8 cellular contexts compared by ENCODE assay signal in the genomic region with DNA sequence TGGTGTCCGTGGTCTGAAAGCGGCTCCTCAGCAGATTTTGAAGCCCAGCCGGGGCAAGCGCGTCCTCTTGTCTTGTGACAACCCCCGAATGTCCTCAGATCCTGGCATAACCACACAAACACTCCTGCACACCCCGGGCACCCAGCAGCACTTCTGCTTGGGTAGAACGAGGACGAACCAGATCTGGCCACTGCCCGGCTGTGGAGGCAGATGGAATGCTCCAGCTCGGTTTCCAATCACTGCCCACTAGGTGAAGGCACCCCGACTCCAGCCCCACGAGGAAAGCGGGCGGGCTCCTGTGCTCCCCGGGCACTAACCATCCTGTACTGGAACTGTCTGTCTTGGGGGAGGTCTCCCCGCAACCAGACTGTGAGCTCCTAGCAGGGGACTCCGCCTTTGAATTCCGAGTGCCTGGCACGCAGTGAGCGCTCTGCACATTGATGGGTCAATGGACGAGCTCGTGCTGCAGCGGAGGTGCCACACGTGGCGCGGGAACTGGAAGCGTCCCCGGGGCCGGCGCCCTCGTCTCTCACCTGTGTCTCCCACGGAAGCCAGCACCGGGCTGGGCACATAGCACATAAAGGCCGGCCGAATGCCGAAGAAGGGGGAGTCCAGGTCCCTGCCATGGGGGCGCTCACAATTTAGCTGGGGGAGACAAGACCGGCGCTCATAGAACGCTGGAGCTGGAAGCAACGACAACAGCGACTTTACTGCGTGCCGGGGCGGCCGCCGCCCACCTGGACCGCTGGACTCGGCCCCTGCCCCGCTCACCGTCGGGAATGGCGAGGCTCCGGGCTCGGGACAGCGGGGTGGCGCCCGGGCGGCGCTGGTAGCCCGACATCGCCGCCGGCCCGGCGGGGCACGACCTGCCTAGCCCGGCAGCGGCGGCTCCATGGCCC. TPM values are rescaled to one million over a fixed set of nuclear protein-coding genes. Genes with fewer than 3 reads are reported as not detected.
DNase-seq lines count a peak whose midpoint lies in the region; ATAC-seq and TF ChIP-seq lines count a peak whose summit lies in the region.

No MANE protein-coding gene starts in this region.

- peaks cover 54% of the 10 kb centered on the region for H3K36me3 Mint-ChIP-seq in activated naive CD8-positive, alpha-beta T cell treated with anti-CD3 and anti-CD28 coated beads for 36 hours

- H3K27ac ChIP-seq in OCI-LY7 (ENCODE audit: low read depth, low read length, poor library complexity, severe bottlenecking) (peak overlapping the region; percentile 56), right atrium auricular region (peak overlapping the region; percentile 68 to 70)

- peaks cover 49% of the 10 kb centered on the region for H3K79me2 ChIP-seq in OCI-LY7 (ENCODE audit: insufficient read depth, low read depth, low read length)

- no peaks in the 10 kb centered on the region for H3K9me2 ChIP-seq in OCI-LY7 (ENCODE audit: insufficient read depth, low read length)

- H3K4me3 Mint-ChIP-seq in activated naive CD8-positive, alpha-beta T cell treated with anti-CD3 and anti-CD28 coated beads for 36 hours: peak overlapping the region; percentile 90

- H3K36me3 ChIP-seq in OCI-LY7 (ENCODE audit: insufficient read depth, low read length): peaks cover 71% of the 10 kb centered on the region
- H3K36me3 ChIP-seq in right atrium auricular region: peaks cover 49% of the 10 kb centered on the region

- in situ Hi-C loops in GM13976 (cut with MboI; ENCODE audit: low sequenced_read_pairs, unreplicated experiment): no loop called here

- TSS peak; percentile 52 for BruUV-seq in OCI-LY7 (replicated peaks; lab: Mats Ljungman, UMichigan)

- H3K9me3 Mint-ChIP-seq in activated naive CD8-positive, alpha-beta T cell treated with anti-CD3 and anti-CD28 coated beads for 36 hours: no peaks in the 10 kb centered on the region

- intact Hi-C loops in OCI-LY7 (cut with micrococcal nuclease; ENCODE audit: unreplicated experiment): loop anchor here (2.0 kb wide), 1 partner anchor 73 kb away; a partner anchor contains a TSS

- TF ChIP-seq CTCF in GM13976 (IDR thresholded peaks at IDR 0.05; ENCODE audit: borderline replicate concordance, control extremely low read depth, extremely low read depth, insufficient read depth, missing control alignments) (no peak), OCI-LY7 (conservative IDR thresholded peaks at IDR 0.05; ENCODE audit: low read length) (no peak), right atrium auricular region (IDR thresholded peaks at IDR 0.05) (no peak)

- ATAC-seq in HG02885 (IDR thresholded peaks at IDR 0.05; ENCODE audit: poor library complexity, unreplicated experiment): peak; percentile 29

- POLR2A ChIA-PET in OCI-LY7 (lab: Charles Lee): interaction anchor here (0.5 to 1.4 kb wide), 5 partner anchors 9 to 1139 kb away, joined by 3 to 5 read pairs (median 4); a partner anchor contains a TSS

- peak overlapping the region; percentile 100 for H3K4me2 ChIP-seq in OCI-LY7 (ENCODE audit: low read length)

- no peaks in the 10 kb centered on the region for H3K9me3 ChIP-seq in OCI-LY7 (ENCODE audit: low read length)
- no peaks in the 10 kb centered on the region for H3K9me3 ChIP-seq in right atrium auricular region

- H3K4me3 ChIP-seq in OCI-LY7 (ENCODE audit: low read depth, low read length, poor library complexity, severe bottlenecking) (peak overlapping the region; percentile 92), right atrium auricular region (peak overlapping the region; percentile 74 to 97)

- H2AFZ ChIP-seq in OCI-LY7 (ENCODE audit: low read length): no peak overlapping the region

- peak overlapping the region; percentile 97 for H3K27ac Mint-ChIP-seq in activated naive CD8-positive, alpha-beta T cell treated with anti-CD3 and anti-CD28 coated beads for 36 hours

- H3K4me1 ChIP-seq in OCI-LY7 (ENCODE audit: insufficient read depth, low read length, poor library complexity, severe bottlenecking) (peaks cover 37% of the 10 kb centered on the region), right atrium auricular region (peaks cover 0 to 29% of the 10 kb centered on the region in 2 donors)

- CTCF ChIA-PET in OCI-LY7 (lab: Charles Lee; ENCODE audit: unreplicated experiment): interaction anchor here (0.6 to 0.7 kb wide), 2 partner anchors 44 to 47 kb away, joined by 3 read pairs; a partner anchor contains a TSS

- H4K20me1 ChIP-seq in OCI-LY7 (ENCODE audit: insufficient read depth, low read length): no peaks in the 10 kb centered on the region

- H3K4me1 Mint-ChIP-seq in activated naive CD8-positive, alpha-beta T cell treated with anti-CD3 and anti-CD28 coated beads for 36 hours: peaks cover 51% of the 10 kb centered on the region

- DNase-seq in 8988T (peak; percentile 70), GM13976 (ENCODE audit: low spot score) (peak; percentile 69), OCI-LY7 (ENCODE audit: low spot score) (peak; percentile 61), right atrium auricular region (ENCODE audit: low spot score) (peak; percentile 62), retina (peak; percentile 59), midbrain (lab: John Stamatoyannopoulos, UW) (no peak)
- DNase-seq in activated naive CD8-positive, alpha-beta T cell treated with anti-CD3 and anti-CD28 coated beads for 36 hours: peak; percentile 53

- H3K27me3 Mint-ChIP-seq in activated naive CD8-positive, alpha-beta T cell treated with anti-CD3 and anti-CD28 coated beads for 36 hours: no peaks in the 10 kb centered on the region

- no peaks in the 10 kb centered on the region for H3K27me3 ChIP-seq in right atrium auricular region

RNA-seq across cellular contexts. Expression of a gene that starts 0.6 kb away (rescaled TPM):
- total RNA-seq in OCI-LY7 (2014; rRNA removed; shearing (Covaris generic)): 87.2 and 103 TPM in 2 replicates
- total RNA-seq in OCI-LY7 (2022): 102 and 109 TPM in 2 replicates
- total RNA-seq in activated naive CD8-positive, alpha-beta T cell treated with anti-CD3 and anti-CD28 coated beads for 36 hours: 10 to 100 TPM; 55.4 to 58.2 TPM
- 10 to 100 TPM; 10.3 to 17.6 TPM for total RNA-seq in right atrium auricular region

RNA-seq across cellular contexts. Expression of a gene that starts 0.7 kb away (rescaled TPM):
- 53.3 and 60.4 TPM in 2 replicates for total RNA-seq in OCI-LY7 (2014; rRNA removed; shearing (Covaris generic))
- 76.1 and 76.4 TPM in 2 replicates for total RNA-seq in OCI-LY7 (2022)
- 100 to 1,000 TPM; 124 to 130 TPM for total RNA-seq in activated naive CD8-positive, alpha-beta T cell treated with anti-CD3 and anti-CD28 coated beads for 36 hours
- total RNA-seq in right atrium auricular region: 10 to 100 TPM; 40.8 to 47.4 TPM

RNA-seq across cellular contexts. Expression of a gene that starts 9.8 kb away (rescaled TPM):
- total RNA-seq in OCI-LY7 (2014; rRNA removed; shearing (Covaris generic)): 10.2 and 13.4 TPM in 2 replicates
- total RNA-seq in OCI-LY7 (2022): 15.4 and 16.8 TPM in 2 replicates
- total RNA-seq in activated naive CD8-positive, alpha-beta T cell treated with anti-CD3 and anti-CD28 coated beads for 36 hours: 10 to 100 TPM; 25.2 to 28.0 TPM
- total RNA-seq in right atrium auricular region: 1 to 10 TPM; 2.5 to 4.4 TPM

RNA-seq across cellular contexts. Expression of a gene that starts 29.8 kb away (rescaled TPM):
- total RNA-seq in OCI-LY7 (2014; rRNA removed; shearing (Covaris generic)): 16.7 and 20.2 TPM in 2 replicates
- total RNA-seq in OCI-LY7 (2022) (21.3 and 27.8 TPM in 2 replicates), right atrium auricular region (1 to 10 TPM; 6.4 to 9.1 TPM)
- total RNA-seq in activated naive CD8-positive, alpha-beta T cell treated with anti-CD3 and anti-CD28 coated beads for 36 hours: 10 to 100 TPM; 10.9 to 12.1 TPM

RNA-seq across cellular contexts. Expression of a gene that starts 36.3 kb away (rescaled TPM):
- 0.92 and 1.8 TPM in 2 replicates for total RNA-seq in OCI-LY7 (2014; rRNA removed; shearing (Covaris generic))
- total RNA-seq in OCI-LY7 (2022): 1.7 and 2.1 TPM in 2 replicates
- total RNA-seq in activated naive CD8-positive, alpha-beta T cell treated with anti-CD3 and anti-CD28 coated beads for 36 hours: 1 to 10 TPM; 1.5 to 1.8 TPM
- total RNA-seq in right atrium auricular region: 1 to 10 TPM in 1 of 2 donors, under 1 TPM in 1; 0.15 to 1.1 TPM
